ENCODE assay signal across 1 cellular context in the genomic region with DNA sequence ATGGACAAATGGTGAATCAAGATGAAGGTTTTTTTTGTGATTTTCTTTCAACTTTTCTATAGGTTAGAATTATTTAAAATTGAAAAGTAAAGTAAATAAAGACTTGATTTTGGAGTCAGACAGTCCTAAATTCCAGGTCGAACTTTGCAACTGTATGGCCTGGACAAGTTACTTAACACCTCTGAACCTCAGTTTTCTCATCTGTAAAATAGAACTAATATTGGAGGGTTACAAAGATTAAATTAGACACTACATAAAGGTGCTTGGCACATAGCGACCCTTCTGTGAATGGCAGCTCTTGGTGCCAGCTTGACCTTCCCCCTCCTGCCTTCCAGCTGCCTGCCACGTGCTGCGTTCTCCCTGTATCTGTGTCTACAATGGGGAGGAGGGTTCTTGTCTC.
A peak's percentile ranks its signal among the peaks of the same experiment; 100 is the strongest.
TF ChIP-seq lines count a peak whose summit lies in the region.

No MANE protein-coding gene starts in this region.

TF ChIP-seq in K562, 482 proteins besides CTCF, POLR2A, EP300 and RAD21:
- TF ChIP-seq BCOR (IDR thresholded peaks at IDR 0.05): peak; percentile 55; the same call in 1 of the 2 replicates
- TF ChIP-seq KDM1A (IDR thresholded peaks at IDR 0.05): 0 out of 4 replicates have a peak, but pooled peaks of 1 of the 2 experiments have one; percentile 19
- TF ChIP-seq, protein P1, sequence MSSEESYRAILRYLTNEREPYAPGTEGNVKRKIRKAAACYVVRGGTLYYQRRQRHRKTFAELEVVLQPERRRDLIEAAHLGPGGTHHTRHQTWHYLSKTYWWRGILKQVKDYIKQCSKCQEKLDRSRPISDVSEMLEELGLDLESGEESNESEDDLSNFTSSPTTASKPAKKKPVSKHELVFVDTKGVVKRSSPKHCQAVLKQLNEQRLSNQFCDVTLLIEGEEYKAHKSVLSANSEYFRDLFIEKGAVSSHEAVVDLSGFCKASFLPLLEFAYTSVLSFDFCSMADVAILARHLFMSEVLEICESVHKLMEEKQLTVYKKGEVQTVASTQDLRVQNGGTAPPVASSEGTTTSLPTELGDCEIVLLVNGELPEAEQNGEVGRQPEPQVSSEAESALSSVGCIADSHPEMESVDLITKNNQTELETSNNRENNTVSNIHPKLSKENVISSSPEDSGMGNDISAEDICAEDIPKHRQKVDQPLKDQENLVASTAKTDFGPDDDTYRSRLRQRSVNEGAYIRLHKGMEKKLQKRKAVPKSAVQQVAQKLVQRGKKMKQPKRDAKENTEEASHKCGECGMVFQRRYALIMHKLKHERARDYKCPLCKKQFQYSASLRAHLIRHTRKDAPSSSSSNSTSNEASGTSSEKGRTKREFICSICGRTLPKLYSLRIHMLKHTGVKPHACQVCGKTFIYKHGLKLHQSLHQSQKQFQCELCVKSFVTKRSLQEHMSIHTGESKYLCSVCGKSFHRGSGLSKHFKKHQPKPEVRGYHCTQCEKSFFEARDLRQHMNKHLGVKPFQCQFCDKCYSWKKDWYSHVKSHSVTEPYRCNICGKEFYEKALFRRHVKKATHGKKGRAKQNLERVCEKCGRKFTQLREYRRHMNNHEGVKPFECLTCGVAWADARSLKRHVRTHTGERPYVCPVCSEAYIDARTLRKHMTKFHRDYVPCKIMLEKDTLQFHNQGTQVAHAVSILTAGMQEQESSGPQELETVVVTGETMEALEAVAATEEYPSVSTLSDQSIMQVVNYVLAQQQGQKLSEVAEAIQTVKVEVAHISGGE (CRISPR knock-in tag; IDR thresholded peaks at IDR 0.05): no peak
- TF ChIP-seq RBM25 (IDR thresholded peaks at IDR 0.05; ENCODE audit: low read depth, low read length, severe bottlenecking): peak; percentile 75
